14 cellular contexts compared by ENCODE assay signal in genomic region chr16:88197481-88198456, GRCh38.
"Had no signal": no experiment of that assay in that cellular context is flagged by ENCODE, and none has a peak within 500 bp of the region (broad histone marks: within the 10 kb centered on the region; RNA-seq: fewer than 3 reads in every experiment).

No MANE protein-coding gene starts in this region.

- H3K27ac ChIP-seq: body of pancreas, epithelial cell of prostate had no signal

- H3K4me1 ChIP-seq: body of pancreas had no signal

- H3K9me3 ChIP-seq: body of pancreas, mucosa of descending colon had no signal

- ATAC-seq: activated naive CD4-positive, alpha-beta T cell treated with anti-CD3 and anti-CD28 coated beads, Interleukin-2, amount 50 U/mL, for 72 hours; body of pancreas; mucosa of descending colon; natural killer cell had no signal

- DNase-seq: activated CD4-positive, alpha-beta T cell treated with anti-CD3 and anti-CD28 coated beads, Interleukin-2, amount 10 ng/mL, durations not matched to agents 7 days and 5 days; activated CD4-positive, CD25-positive, alpha-beta regulatory T cell; activated T-cell treated with anti-CD3 and anti-CD28 coated beads, Interleukin-2, amount 50 U/mL, for 1 hour; amniotic stem cell; body of pancreas; effector memory CD4-positive, alpha-beta T cell; mucosa of descending colon; natural killer cell; nucleus accumbens; stimulated activated CD4-positive, alpha-beta T cell treated with anti-CD3 and anti-CD28 coated beads, Interleukin-2, amount 100 ng/mL, for 48 hours; stimulated activated naive CD4-positive, alpha-beta T cell treated with Interleukin-2 at 50 U/mL for 16 hours had no signal

- H3K27me3 ChIP-seq: body of pancreas had no signal

- H3K4me3 ChIP-seq: body of pancreas, lung, mucosa of descending colon had no signal
